ENCODE assay signal across 18 cellular contexts in genomic region chr14:22699801-22700564, GRCh38. TPM values are rescaled to one million over a fixed set of nuclear protein-coding genes. Genes with fewer than 3 reads are reported as not detected.
DNase-seq lines count a peak whose midpoint lies in the region; ATAC-seq and TF ChIP-seq lines count a peak whose summit lies in the region.
"Had no signal": no experiment of that assay in that cellular context is flagged by ENCODE, and none has a peak within 500 bp of the region (broad histone marks: within the 10 kb centered on the region; RNA-seq: fewer than 3 reads in every experiment).

No MANE protein-coding gene starts in this region.

- peaks cover 18% of the 10 kb centered on the region for H3K4me1 ChIP-seq in Caco-2
- H3K4me1 ChIP-seq: ascending aorta, testis had no signal

- ATAC-seq in GM19395 (IDR thresholded peaks at IDR 0.05; ENCODE audit: unreplicated experiment) = no peak
- ATAC-seq in stimulated activated naive CD8-positive, alpha-beta T cell treated with anti-CD3 and anti-CD28 coated beads, Interleukin-15, Interleukin-2, amounts not matched to agents 100 U/mL and 50 U/mL, for 24 hours = no peak
- ATAC-seq: activated CD8-positive, alpha-beta T cell treated with anti-CD3 and anti-CD28 coated beads, Interleukin-2, amount 10 ng/mL, durations not matched to agents 7 days and 5 days had no signal

- no peak for TF ChIP-seq CTCF in Caco-2 (IDR thresholded peaks at IDR 0.05; ENCODE audit: insufficient read depth in 1 of 2, low read depth in 1 of 2, low read length in 1 of 2, severe bottlenecking in 1 of 2, unreplicated experiment in 1 of 2)

- H3K27ac Mint-ChIP-seq in Caco-2 (ENCODE audit: unreplicated experiment) = peak overlapping the region; percentile 55
- H3K27ac Mint-ChIP-seq: activated CD8-positive, alpha-beta T cell treated with anti-CD3 and anti-CD28 coated beads, Interleukin-2, amount 10 ng/mL, durations not matched to agents 7 days and 5 days; activated T-helper 2 cell treated with anti-CD3 and anti-CD28 coated beads, Interferon-gamma antibody, Interleukin-2, Interleukin-4, amounts not matched to agents 10 μg/mL and 5 μg/mL and 100 μg/mL, durations not matched to agents 14 hours and 24 hours and 36 hours; dendritic cell treated with granulocyte-macrophage colony-stimulating factor and Interleukin-4, amounts not matched to agents 40 ng/mL and 50 ng/mL, for 4 days had no signal

- intact Hi-C loops in Caco-2 (cut with micrococcal nuclease; ENCODE audit: unreplicated experiment) = no loop called here

- H3K4me3 ChIP-seq in Caco-2 (ENCODE audit: low read depth, low read length) = no peak overlapping the region
- H3K4me3 ChIP-seq: ascending aorta, mucosa of descending colon, testis had no signal

- H3K4me3 Mint-ChIP-seq in Caco-2 (ENCODE audit: unreplicated experiment) = no peak overlapping the region
- H3K4me3 Mint-ChIP-seq: activated CD8-positive, alpha-beta T cell treated with anti-CD3 and anti-CD28 coated beads, Interleukin-2, amount 10 ng/mL, durations not matched to agents 7 days and 5 days; dendritic cell treated with granulocyte-macrophage colony-stimulating factor and Interleukin-4, amounts not matched to agents 40 ng/mL and 50 ng/mL, for 4 days had no signal

- H3K27me3 Mint-ChIP-seq in Caco-2 (ENCODE audit: insufficient read depth, unreplicated experiment) = no peaks in the 10 kb centered on the region

- no peaks in the 10 kb centered on the region for H3K27me3 ChIP-seq in Caco-2 (replicated peaks; ENCODE audit: control insufficient read depth, insufficient read depth, low read length)
- H3K27me3 ChIP-seq: ascending aorta, testis had no signal

- CTCF ChIA-PET in Caco-2 (lab: Charles Lee) = no interaction called here

- no peaks in the 10 kb centered on the region for H3K9me3 Mint-ChIP-seq in Caco-2 (ENCODE audit: unreplicated experiment)
- H3K9me3 Mint-ChIP-seq: activated T-helper 2 cell treated with anti-CD3 and anti-CD28 coated beads, Interferon-gamma antibody, Interleukin-2, Interleukin-4, amounts not matched to agents 10 μg/mL and 5 μg/mL and 100 μg/mL, durations not matched to agents 14 hours and 24 hours and 36 hours; dendritic cell treated with granulocyte-macrophage colony-stimulating factor and Interleukin-4, amounts not matched to agents 40 ng/mL and 50 ng/mL, for 4 days had no signal

- DNase-seq in Caco-2 (peak; percentile 25 to 57), KBM-7 (peak; percentile 14), dermis blood vessel endothelial cell (peak; percentile 96), lung microvascular endothelial cell (ENCODE audit: low read depth in 2 of 2) (peak; percentile 68 to 91), AG08396 (ENCODE audit: low spot score) (no peak), NCI-H748 treated with DMSO at 0.1 percent for 48 hours (lab: John Stamatoyannopoulos, UW) (no peak)
- no peak for DNase-seq in stimulated activated naive CD8-positive, alpha-beta T cell treated with anti-CD3 and anti-CD28 coated beads, Interleukin-15, Interleukin-2, amounts not matched to agents 100 U/mL and 50 U/mL, for 24 hours
- DNase-seq: activated CD8-positive, alpha-beta T cell treated with anti-CD3 and anti-CD28 coated beads, Interleukin-2, amount 10 ng/mL, durations not matched to agents 7 days and 5 days; AML-193; DMS79; mucosa of descending colon; NCI-H1694 treated with DMSO at 0.1 percent for 48 hours; NCI-H524; testis had no signal

- in situ Hi-C loops in KBM-7 (cut with MboI; ENCODE audit: low pct_unique_long_range_greater_than_20kb, low sequenced_read_pairs) = no loop called here

- no TSS peak for BruUV-seq in Caco-2 (replicated peaks; lab: Mats Ljungman, UMichigan)

- H3K36me3 ChIP-seq in Caco-2 (ENCODE audit: control insufficient read depth, insufficient read depth, low read length) = no peaks in the 10 kb centered on the region
- H3K36me3 ChIP-seq: ascending aorta had no signal

- H3K36me3 Mint-ChIP-seq in Caco-2 (ENCODE audit: insufficient read depth, unreplicated experiment) = no peaks in the 10 kb centered on the region

- H3K9me3 ChIP-seq in Caco-2 = no peaks in the 10 kb centered on the region
- H3K9me3 ChIP-seq: ascending aorta, mucosa of descending colon, testis had no signal

- H3K4me1 Mint-ChIP-seq in Caco-2 (ENCODE audit: low read depth, unreplicated experiment) = peaks cover 8% of the 10 kb centered on the region

- POLR2A ChIA-PET in Caco-2 (lab: Charles Lee) = no interaction called here

RNA-seq across cellular contexts. Expression of gene OR6J1, which starts 55.8 kb away (rescaled TPM):
- total RNA-seq in Caco-2 (2022) (0.16 and 0.18 TPM in 2 replicates), dermis blood vessel endothelial cell (not detected in 2 replicates), lung microvascular endothelial cell (not detected in 2 replicates)
- total RNA-seq: activated CD8-positive, alpha-beta T cell treated with anti-CD3 and anti-CD28 coated beads, Interleukin-2, amount 10 ng/mL, durations not matched to agents 7 days and 5 days; activated T-helper 2 cell treated with anti-CD3 and anti-CD28 coated beads, Interferon-gamma antibody, Interleukin-2, Interleukin-4, amounts not matched to agents 10 μg/mL and 5 μg/mL and 100 μg/mL, durations not matched to agents 14 hours and 24 hours and 36 hours; ascending aorta; mucosa of descending colon had no signal

Comparison
In these comparisons a context has a peak if more than half of its experiments do, and no peak if none do; other contexts are left out.
1. DNase-seq: peak in Caco-2 (2 of 2), KBM-7 (single experiment), dermis blood vessel endothelial cell (single experiment) and lung microvascular endothelial cell (2 of 2); none in AG08396 (single experiment), stimulated activated naive CD8-positive, alpha-beta T cell treated with anti-CD3 and anti-CD28 coated beads, Interleukin-15, Interleukin-2, amounts not matched to agents 100 U/mL and 50 U/mL, for 24 hours (single experiment) and NCI-H748 treated with DMSO at 0.1 percent for 48 hours (single experiment).